17 cellular contexts compared by ENCODE assay signal in genomic region chr17:8062435-8062806, GRCh38.
DNase-seq lines count a peak whose midpoint lies in the region; ATAC-seq and TF ChIP-seq lines count a peak whose summit lies in the region.
"Had no signal": no experiment of that assay in that cellular context is flagged by ENCODE, and none has a peak within 500 bp of the region (broad histone marks: within the 10 kb centered on the region; RNA-seq: fewer than 3 reads in every experiment).

No MANE protein-coding gene starts in this region.

- no peaks in the 10 kb centered on the region for H3K9me3 ChIP-seq in iPS DF 6.9 (ENCODE audit: control insufficient read depth, insufficient read depth, low read length)
- H3K9me3 ChIP-seq: Caco-2, heart right ventricle, lower lobe of right lung, Peyer's patch, psoas muscle had no signal

- H3K4me1 ChIP-seq in iPS DF 6.9 (ENCODE audit: control insufficient read depth, insufficient read depth, low read length): peaks cover 8% of the 10 kb centered on the region

- TF ChIP-seq CTCF in astrocyte of the spinal cord (IDR thresholded peaks at IDR 0.05; ENCODE audit: low read depth, low read length): no peak

- WGBS in iPS DF 6.9 (ENCODE audit: insufficient coverage, insufficient read length): no CpG with 5 or more reads among the region's 8 CpGs

- H3K4me3 ChIP-seq in astrocyte of the spinal cord (ENCODE audit: low read depth, low read length) (no peak overlapping the region), iPS DF 6.9 (ENCODE audit: low read length) (peak overlapping the region; percentile 32; the same call in 1 of the 2 replicates), skeletal muscle cell (ENCODE audit: low read depth, low read length) (peak overlapping the region; percentile 15)
- H3K4me3 ChIP-seq: lower lobe of right lung, psoas muscle had no signal

- in situ Hi-C loops in astrocyte of the spinal cord (cut with HindIII; ENCODE audit: low sequenced_read_pairs): no loop called here

- DNase-seq in HUDEP-2 (lab: John Stamatoyannopoulos, UW; ENCODE audit: unreplicated experiment in 76 of 76) (peak in 60 of 76 experiments; percentile 6 to 93 (median 68)), astrocyte of the spinal cord (ENCODE audit: low read depth, low spot score) (peak; percentile 41), iPS DF 6.9 (ENCODE audit: low read depth, low spot score) (no peak), skeletal muscle cell (ENCODE audit: low read depth) (no peak), SIG-M5 (lab: John Stamatoyannopoulos, UW) (no peak), hepatic stellate cell (ENCODE audit: low spot score) (no peak), activated gamma-delta T cell treated with Interleukin-2 at 50 U/mL for 16 hours (no peak)
- DNase-seq: activated CD8-positive, alpha-beta memory T cell treated with anti-CD3 and anti-CD28 coated beads, Interleukin-2, amount 10 ng/mL, durations not matched to agents 7 days and 5 days; Caco-2; heart right ventricle; lower lobe of right lung; NCI-H1092 treated with DMSO at 0.1 percent for 48 hours; NCI-H446 treated with DMSO at 0.1 percent for 48 hours; Peyer's patch; psoas muscle; T1000 had no signal

- no peaks in the 10 kb centered on the region for H3K36me3 ChIP-seq in iPS DF 6.9 (ENCODE audit: control insufficient read depth, insufficient read depth, low read length)
- H3K36me3 ChIP-seq: heart right ventricle, lower lobe of right lung, Peyer's patch had no signal

- ATAC-seq in HG03354 (IDR thresholded peaks at IDR 0.05; ENCODE audit: poor library complexity, severe bottlenecking, unreplicated experiment): no peak
- ATAC-seq: activated CD8-positive, alpha-beta memory T cell treated with anti-CD3 and anti-CD28 coated beads, Interleukin-2, amount 10 ng/mL, durations not matched to agents 7 days and 5 days; lower lobe of right lung had no signal

- H3K27me3 ChIP-seq in iPS DF 6.9 (ENCODE audit: control insufficient read depth, insufficient read depth, low read length): peaks cover 4% of the 10 kb centered on the region; the same call in 1 of the 2 replicates
- H3K27me3 ChIP-seq: Peyer's patch had no signal

- no peak overlapping the region for H3K27ac ChIP-seq in iPS DF 6.9 (ENCODE audit: low read length)
- H3K27ac ChIP-seq: heart right ventricle, lower lobe of right lung, Peyer's patch, psoas muscle had no signal

Comparison
In these comparisons a context has a peak if more than half of its experiments do, and no peak if none do; other contexts are left out.
1. DNase-seq: peak in HUDEP-2 (60 of 76) and astrocyte of the spinal cord (single experiment); none in iPS DF 6.9 (single experiment), skeletal muscle cell (single experiment), SIG-M5 (single experiment), hepatic stellate cell (single experiment) and activated gamma-delta T cell treated with Interleukin-2 at 50 U/mL for 16 hours (single experiment).